In the genomic region with DNA sequence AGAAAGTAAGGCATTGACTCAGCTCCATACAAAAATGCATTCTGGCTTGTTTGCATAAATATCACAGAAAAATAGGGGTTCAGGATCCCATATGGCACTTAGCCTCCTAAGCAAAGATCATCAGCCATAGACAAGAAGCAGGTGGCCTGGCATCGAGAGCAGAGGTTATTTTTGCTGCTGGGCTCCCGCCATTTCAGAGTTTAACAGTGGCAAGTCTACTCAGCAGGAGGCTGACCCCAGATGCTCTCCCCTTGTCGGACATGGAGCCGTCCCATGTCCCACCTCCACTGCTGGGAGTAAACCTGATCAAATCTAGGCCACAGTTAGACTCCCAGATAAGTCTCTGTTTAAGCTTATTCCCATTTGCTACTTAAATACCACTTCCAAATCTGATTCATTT, we compare ENCODE assay signal across 24 cellular contexts.
"Had no signal": no experiment of that assay in that cellular context is flagged by ENCODE, and none has a peak within 500 bp of the region (broad histone marks: within the 10 kb centered on the region; RNA-seq: fewer than 3 reads in every experiment).

No MANE protein-coding gene starts in this region.

- H3K36me3 ChIP-seq: breast epithelium, left lung, pancreas, prostate gland, spleen, thoracic aorta had no signal

- H3K4me1 Mint-ChIP-seq: activated CD8-positive, alpha-beta memory T cell treated with anti-CD3 and anti-CD28 coated beads, Interleukin-2, amount 10 ng/mL, durations not matched to agents 7 days and 5 days had no signal

- H3K4me3 Mint-ChIP-seq: activated CD8-positive, alpha-beta memory T cell treated with anti-CD3 and anti-CD28 coated beads, Interleukin-2, amount 10 ng/mL, durations not matched to agents 7 days and 5 days; activated CD8-positive, alpha-beta T cell treated with anti-CD3 and anti-CD28 coated beads, Interleukin-2, amount 10 ng/mL, durations not matched to agents 7 days and 5 days; naive thymus-derived CD4-positive, alpha-beta T cell; T-helper 1 cell treated with Interleukin-12 subunit alpha and Interleukin-12 subunit beta and Interleukin-4 antibody, amounts not matched to agents 30 μg/mL and 1 μg/mL, for 36 hours had no signal

- H3K27ac ChIP-seq: breast epithelium, left lung, pancreas, prostate gland, spleen, thoracic aorta had no signal

- H3K9me3 Mint-ChIP-seq: activated naive CD4-positive, alpha-beta T cell treated with anti-CD3 and anti-CD28 coated beads, Interleukin-2, amount 50 U/mL, for 72 hours; T-helper 1 cell treated with Interleukin-12 subunit alpha and Interleukin-12 subunit beta and Interleukin-4 antibody, amounts not matched to agents 30 μg/mL and 1 μg/mL, for 36 hours had no signal

- H3K27ac Mint-ChIP-seq: activated CD8-positive, alpha-beta memory T cell treated with anti-CD3 and anti-CD28 coated beads, Interleukin-2, amount 10 ng/mL, durations not matched to agents 7 days and 5 days; activated CD8-positive, alpha-beta T cell treated with anti-CD3 and anti-CD28 coated beads, Interleukin-2, amount 10 ng/mL, durations not matched to agents 7 days and 5 days; naive thymus-derived CD4-positive, alpha-beta T cell; T-helper 1 cell treated with Interleukin-12 subunit alpha and Interleukin-12 subunit beta and Interleukin-4 antibody, amounts not matched to agents 30 μg/mL and 1 μg/mL, for 36 hours had no signal

- H3K27me3 Mint-ChIP-seq: activated CD8-positive, alpha-beta memory T cell treated with anti-CD3 and anti-CD28 coated beads, Interleukin-2, amount 10 ng/mL, durations not matched to agents 7 days and 5 days; naive thymus-derived CD4-positive, alpha-beta T cell had no signal

- H3K4me1 ChIP-seq: breast epithelium, left lung, pancreas, prostate gland, spleen had no signal

- H3K27me3 ChIP-seq: breast epithelium, left lung, pancreas, spleen had no signal

- H3K9me3 ChIP-seq: breast epithelium, left lung, pancreas, prostate gland, spleen, thoracic aorta had no signal

- H3K36me3 Mint-ChIP-seq: activated CD8-positive, alpha-beta memory T cell treated with anti-CD3 and anti-CD28 coated beads, Interleukin-2, amount 10 ng/mL, durations not matched to agents 7 days and 5 days; activated naive CD4-positive, alpha-beta T cell treated with anti-CD3 and anti-CD28 coated beads, Interleukin-2, amount 50 U/mL, for 72 hours had no signal

- ATAC-seq: activated CD8-positive, alpha-beta memory T cell treated with anti-CD3 and anti-CD28 coated beads, Interleukin-2, amount 10 ng/mL, durations not matched to agents 7 days and 5 days; activated CD8-positive, alpha-beta T cell treated with anti-CD3 and anti-CD28 coated beads, Interleukin-2, amount 10 ng/mL, durations not matched to agents 7 days and 5 days; activated naive CD4-positive, alpha-beta T cell treated with anti-CD3 and anti-CD28 coated beads, Interleukin-2, amount 50 U/mL, for 72 hours; left lung; naive thymus-derived CD4-positive, alpha-beta T cell; pancreas; stimulated activated naive CD8-positive, alpha-beta T cell treated with anti-CD3 and anti-CD28 coated beads, Interleukin-15, Interleukin-2, amounts not matched to agents 100 U/mL and 50 U/mL, for 24 hours had no signal

- H3K4me3 ChIP-seq: breast epithelium, left lung, pancreas, prostate gland, spleen, thoracic aorta had no signal

- DNase-seq: activated CD4-positive, alpha-beta T cell treated with anti-CD3 and anti-CD28 coated beads, Interleukin-2, amount 50 U/mL, for 1 hour; activated CD4-positive, CD25-positive, alpha-beta regulatory T cell treated with anti-CD3 and anti-CD28 coated beads, Interleukin-2, amount 50 U/mL, for 72 hours; activated CD8-positive, alpha-beta memory T cell treated with anti-CD3 and anti-CD28 coated beads, Interleukin-2, amount 10 ng/mL, durations not matched to agents 7 days and 5 days; activated CD8-positive, alpha-beta T cell treated with anti-CD3 and anti-CD28 coated beads, Interleukin-2, amount 10 ng/mL, durations not matched to agents 7 days and 5 days; activated naive CD4-positive, alpha-beta T cell; activated T-cell treated with anti-CD3 and anti-CD28 coated beads, Interleukin-2, amount 50 U/mL, for 48 hours; cortex of kidney; head of caudate nucleus; kidney glomerular epithelial cell; left lung; naive thymus-derived CD4-positive, alpha-beta T cell; pancreas; right cardiac atrium; spleen; stimulated activated CD4-positive, alpha-beta T cell treated with anti-CD3 and anti-CD28 coated beads, Interleukin-2, amount 100 ng/mL, for 48 hours; stimulated activated naive CD8-positive, alpha-beta T cell treated with anti-CD3 and anti-CD28 coated beads, Interleukin-15, Interleukin-2, amounts not matched to agents 100 U/mL and 50 U/mL, for 24 hours; SW 1271; T1000; trophoblast cell had no signal
